ENCODE assay signal across 16 cellular contexts in the genomic region with DNA sequence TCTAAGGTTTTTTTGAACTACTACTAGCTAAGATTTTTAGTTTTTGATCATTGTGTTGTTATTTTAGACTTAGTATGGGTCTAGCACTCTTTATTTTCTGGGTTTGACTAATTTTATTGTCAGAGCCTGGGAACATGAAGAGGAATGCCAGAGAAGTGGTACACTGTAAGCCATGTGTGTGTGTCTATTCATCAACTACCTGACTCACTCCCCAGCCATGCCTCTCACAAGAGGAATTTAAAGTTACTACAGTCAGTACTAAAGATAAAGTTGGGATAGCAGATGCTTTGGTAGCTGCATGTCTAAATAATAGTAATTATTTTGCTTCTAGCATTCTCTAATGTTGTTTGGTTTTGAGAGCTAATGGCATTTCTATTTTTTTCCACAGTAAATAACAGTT.
DNase-seq lines count a peak whose midpoint lies in the region; ATAC-seq and TF ChIP-seq lines count a peak whose summit lies in the region.
"Had no signal": no experiment of that assay in that cellular context is flagged by ENCODE, and none has a peak within 500 bp of the region (broad histone marks: within the 10 kb centered on the region; RNA-seq: fewer than 3 reads in every experiment).

No MANE protein-coding gene starts in this region.

- H3K36me3 ChIP-seq in adipocyte (ENCODE audit: control insufficient read depth, insufficient read depth, low read length, severe bottlenecking) = no peaks in the 10 kb centered on the region
- H3K36me3 ChIP-seq: vagina had no signal

- H3K4me3 ChIP-seq in adipocyte (ENCODE audit: low read length) (no peak overlapping the region), foreskin fibroblast (ENCODE audit: low read depth in 1 of 2, low read length in 2 of 2) (no peak overlapping the region)
- H3K4me3 ChIP-seq: vagina had no signal

- no peaks in the 10 kb centered on the region for H3K36me3 Mint-ChIP-seq in activated naive CD4-positive, alpha-beta T cell treated with anti-CD3 and anti-CD28 coated beads, Interleukin-2, amount 50 U/mL, for 72 hours
- no peaks in the 10 kb centered on the region for H3K36me3 Mint-ChIP-seq in T-cell
- H3K36me3 Mint-ChIP-seq: activated naive CD4-positive, alpha-beta T cell treated with anti-CD3 and anti-CD28 coated beads, Interleukin-2, amount 50 U/mL, for 24 hours had no signal

- H3K4me1 Mint-ChIP-seq in T-cell = no peaks in the 10 kb centered on the region
- H3K4me1 Mint-ChIP-seq: activated naive CD4-positive, alpha-beta T cell treated with anti-CD3 and anti-CD28 coated beads, Interleukin-2, amount 50 U/mL, for 24 hours; stimulated activated naive CD8-positive, alpha-beta T cell treated with anti-CD3 and anti-CD28 coated beads, Interleukin-15, amount 100 ng/mL, for 72 hours had no signal

- no peaks in the 10 kb centered on the region for H3K4me1 ChIP-seq in adipocyte (ENCODE audit: control insufficient read depth, insufficient read depth, low read length)
- H3K4me1 ChIP-seq: parathyroid adenoma, vagina had no signal

- no peak overlapping the region for H3K4me3 Mint-ChIP-seq in T-cell
- H3K4me3 Mint-ChIP-seq: activated naive CD4-positive, alpha-beta T cell treated with anti-CD3 and anti-CD28 coated beads, Interleukin-2, amount 50 U/mL, for 24 hours; stimulated activated naive CD8-positive, alpha-beta T cell treated with anti-CD3 and anti-CD28 coated beads, Interleukin-15, amount 100 ng/mL, for 72 hours had no signal

- no peak overlapping the region for H3K9ac ChIP-seq in adipocyte (ENCODE audit: low read length)
- H3K9ac ChIP-seq: parathyroid adenoma had no signal

- no peak for TF ChIP-seq CTCF in foreskin fibroblast (IDR thresholded peaks at IDR 0.05; ENCODE audit: low read depth, low read length)

- CTCF ChIA-PET in T-cell (lab: Charles Lee) = no interaction called here

- POLR2A ChIA-PET in T-cell (lab: Charles Lee) = no interaction called here

- no peak overlapping the region for H3K27ac Mint-ChIP-seq in activated naive CD4-positive, alpha-beta T cell treated with anti-CD3 and anti-CD28 coated beads, Interleukin-2, amount 50 U/mL, for 72 hours
- H3K27ac Mint-ChIP-seq in T-cell = no peak overlapping the region
- H3K27ac Mint-ChIP-seq: activated naive CD4-positive, alpha-beta T cell treated with anti-CD3 and anti-CD28 coated beads, Interleukin-2, amount 50 U/mL, for 24 hours; stimulated activated naive CD8-positive, alpha-beta T cell treated with anti-CD3 and anti-CD28 coated beads, Interleukin-15, amount 100 ng/mL, for 72 hours had no signal

- H3K27me3 ChIP-seq in adipocyte (replicated peaks; ENCODE audit: control insufficient read depth, insufficient read depth, low read length) = no peaks in the 10 kb centered on the region
- H3K27me3 ChIP-seq: vagina had no signal

- peaks cover 6% of the 10 kb centered on the region for H3K9me3 ChIP-seq in adipocyte (ENCODE audit: control insufficient read depth, low read length)
- H3K9me3 ChIP-seq: vagina had no signal

- H3K9me3 Mint-ChIP-seq in activated naive CD4-positive, alpha-beta T cell treated with anti-CD3 and anti-CD28 coated beads, Interleukin-2, amount 50 U/mL, for 72 hours = peaks cover 0 to 5% of the 10 kb centered on the region in 2 donors
- H3K9me3 Mint-ChIP-seq in T-cell = peaks cover 4 to 5% (median 5%) of the 10 kb centered on the region in 3 donors
- H3K9me3 Mint-ChIP-seq: stimulated activated naive CD8-positive, alpha-beta T cell treated with anti-CD3 and anti-CD28 coated beads, Interleukin-15, amount 100 ng/mL, for 72 hours had no signal

- DNase-seq in GM04504 (ENCODE audit: low read depth) (peak; percentile 38), adipocyte (ENCODE audit: low read depth) (peak; percentile 48), foreskin fibroblast (peak; percentile 81 to 85), inferior parietal cortex (ENCODE audit: extremely low spot score) (no peak), T-cell (no peak)
- no peak for DNase-seq in activated naive CD4-positive, alpha-beta T cell treated with anti-CD3 and anti-CD28 coated beads, Interleukin-2, amount 50 U/mL, for 72 hours (ENCODE audit: low spot score in 2 of 2)
- DNase-seq: left colon; MM.1S; NCI-H2081; NCI-H748 treated with DMSO at 0.1 percent for 48 hours; stimulated activated CD4-positive, alpha-beta T cell treated with anti-CD3 and anti-CD28 coated beads, Interleukin-12 subunit alpha, Interleukin-12 subunit beta, amount 100 ng/mL, for 4 hours; stimulated activated naive CD8-positive, alpha-beta T cell treated with anti-CD3 and anti-CD28 coated beads, Interleukin-15, amount 100 ng/mL, for 72 hours had no signal

- H3K27me3 Mint-ChIP-seq in T-cell = no peaks in the 10 kb centered on the region
- H3K27me3 Mint-ChIP-seq: activated naive CD4-positive, alpha-beta T cell treated with anti-CD3 and anti-CD28 coated beads, Interleukin-2, amount 50 U/mL, for 24 hours; stimulated activated naive CD8-positive, alpha-beta T cell treated with anti-CD3 and anti-CD28 coated beads, Interleukin-15, amount 100 ng/mL, for 72 hours had no signal

- ATAC-seq in GM21390 (IDR thresholded peaks at IDR 0.05; ENCODE audit: unreplicated experiment) (no peak), T-cell (replicated peaks in 1 of 4) (no peak)
- no peak for ATAC-seq in activated naive CD4-positive, alpha-beta T cell treated with anti-CD3 and anti-CD28 coated beads, Interleukin-2, amount 50 U/mL, for 72 hours
- ATAC-seq: left colon; stimulated activated naive CD8-positive, alpha-beta T cell treated with anti-CD3 and anti-CD28 coated beads, Interleukin-15, amount 100 ng/mL, for 72 hours had no signal

Comparison
In these comparisons a context has a peak if more than half of its experiments do, and no peak if none do; other contexts are left out.
1. DNase-seq: peak in GM04504 (single experiment), adipocyte (single experiment) and foreskin fibroblast (2 of 2); none in inferior parietal cortex (single experiment), activated naive CD4-positive, alpha-beta T cell treated with anti-CD3 and anti-CD28 coated beads, Interleukin-2, amount 50 U/mL, for 72 hours (0 of 2) and T-cell (0 of 34).